Comparison of ENCODE assay signal across 1 cellular context in the genomic region with DNA sequence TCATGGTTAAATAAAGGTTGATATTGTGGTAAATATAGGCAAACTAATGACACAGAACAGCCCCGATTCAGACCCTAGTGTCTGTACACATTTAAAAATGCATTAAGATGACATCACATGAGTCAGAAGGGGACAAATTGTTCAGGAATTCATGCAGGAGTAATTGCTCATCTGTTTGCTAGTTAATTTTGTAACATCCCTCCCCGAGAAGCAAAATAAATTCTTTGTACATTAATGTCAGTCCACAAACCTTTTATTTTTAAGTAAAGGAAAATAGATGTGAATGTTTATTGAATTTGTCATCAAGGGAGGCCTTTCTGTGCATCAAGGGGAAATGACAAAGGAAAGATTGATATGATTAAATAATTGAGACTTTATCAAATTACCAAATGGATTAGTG.
A peak's percentile ranks its signal among the peaks of the same experiment; 100 is the strongest.
TF ChIP-seq lines count a peak whose summit lies in the region.

No MANE protein-coding gene starts in this region.

TF ChIP-seq in HCT116, 20 proteins besides CTCF, POLR2A, EP300 and RAD21 (continued from another document):
- TF ChIP-seq, protein P1, sequence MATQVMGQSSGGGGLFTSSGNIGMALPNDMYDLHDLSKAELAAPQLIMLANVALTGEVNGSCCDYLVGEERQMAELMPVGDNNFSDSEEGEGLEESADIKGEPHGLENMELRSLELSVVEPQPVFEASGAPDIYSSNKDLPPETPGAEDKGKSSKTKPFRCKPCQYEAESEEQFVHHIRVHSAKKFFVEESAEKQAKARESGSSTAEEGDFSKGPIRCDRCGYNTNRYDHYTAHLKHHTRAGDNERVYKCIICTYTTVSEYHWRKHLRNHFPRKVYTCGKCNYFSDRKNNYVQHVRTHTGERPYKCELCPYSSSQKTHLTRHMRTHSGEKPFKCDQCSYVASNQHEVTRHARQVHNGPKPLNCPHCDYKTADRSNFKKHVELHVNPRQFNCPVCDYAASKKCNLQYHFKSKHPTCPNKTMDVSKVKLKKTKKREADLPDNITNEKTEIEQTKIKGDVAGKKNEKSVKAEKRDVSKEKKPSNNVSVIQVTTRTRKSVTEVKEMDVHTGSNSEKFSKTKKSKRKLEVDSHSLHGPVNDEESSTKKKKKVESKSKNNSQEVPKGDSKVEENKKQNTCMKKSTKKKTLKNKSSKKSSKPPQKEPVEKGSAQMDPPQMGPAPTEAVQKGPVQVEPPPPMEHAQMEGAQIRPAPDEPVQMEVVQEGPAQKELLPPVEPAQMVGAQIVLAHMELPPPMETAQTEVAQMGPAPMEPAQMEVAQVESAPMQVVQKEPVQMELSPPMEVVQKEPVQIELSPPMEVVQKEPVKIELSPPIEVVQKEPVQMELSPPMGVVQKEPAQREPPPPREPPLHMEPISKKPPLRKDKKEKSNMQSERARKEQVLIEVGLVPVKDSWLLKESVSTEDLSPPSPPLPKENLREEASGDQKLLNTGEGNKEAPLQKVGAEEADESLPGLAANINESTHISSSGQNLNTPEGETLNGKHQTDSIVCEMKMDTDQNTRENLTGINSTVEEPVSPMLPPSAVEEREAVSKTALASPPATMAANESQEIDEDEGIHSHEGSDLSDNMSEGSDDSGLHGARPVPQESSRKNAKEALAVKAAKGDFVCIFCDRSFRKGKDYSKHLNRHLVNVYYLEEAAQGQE (IDR thresholded peaks at IDR 0.05; ENCODE audit: low read depth): no peak
- TF ChIP-seq SIN3A (IDR thresholded peaks at IDR 0.05; ENCODE audit: low read depth) (no peak), POLR2AphosphoS5 (IDR thresholded peaks at IDR 0.05; ENCODE audit: low read depth, low read length) (no peak), ZNF274 (IDR thresholded peaks at IDR 0.05; ENCODE audit: low read depth, low read length) (no peak), CEBPB (IDR thresholded peaks at IDR 0.05; ENCODE audit: low read depth) (peak; percentile 64), ATF3 (IDR thresholded peaks at IDR 0.05) (no peak), FOSL1 (IDR thresholded peaks at IDR 0.05; ENCODE audit: low read depth) (peak; percentile 73), ZBTB33 (IDR thresholded peaks at IDR 0.05; ENCODE audit: extremely low read depth, insufficient replicate concordance, low read length) (no peak), SRF (IDR thresholded peaks at IDR 0.05; ENCODE audit: low read depth) (no peak), TCF7L2 (IDR thresholded peaks at IDR 0.05; ENCODE audit: borderline replicate concordance, extremely low read depth, insufficient read depth, insufficient read length) (no peak), EZH2phosphoT487 (IDR thresholded peaks at IDR 0.05; ENCODE audit: borderline replicate concordance) (no peak), SP1 (IDR thresholded peaks at IDR 0.05; ENCODE audit: low read depth) (peak; percentile 53), EZH2 (IDR thresholded peaks at IDR 0.05) (no peak), JUND (IDR thresholded peaks at IDR 0.05) (peak; percentile 61)
